ENCODE assay signal across 17 cellular contexts in the genomic region with DNA sequence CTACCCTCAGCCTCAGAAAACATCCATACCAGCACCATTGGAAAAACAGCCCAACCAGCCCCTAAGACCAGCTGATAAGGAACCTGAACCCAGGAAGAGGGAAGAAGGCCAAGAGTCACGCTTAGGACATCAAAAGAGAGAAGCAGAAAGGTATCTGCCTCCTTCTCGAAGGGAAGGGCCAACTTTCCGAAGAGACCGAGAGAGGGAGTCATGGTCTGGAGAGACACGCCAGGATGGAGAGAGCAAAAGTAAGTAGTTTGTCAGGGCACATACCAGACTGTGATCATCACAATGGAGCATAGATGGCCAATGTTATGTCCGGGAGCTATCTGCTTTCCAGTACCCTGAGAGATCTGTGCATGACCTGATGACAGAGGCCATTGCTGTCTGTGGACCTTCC. TPM values are rescaled to one million over a fixed set of nuclear protein-coding genes. Genes with fewer than 3 reads are reported as not detected.
DNase-seq lines count a peak whose midpoint lies in the region; ATAC-seq and TF ChIP-seq lines count a peak whose summit lies in the region.
"Had no signal": no experiment of that assay in that cellular context is flagged by ENCODE, and none has a peak within 500 bp of the region (broad histone marks: within the 10 kb centered on the region; RNA-seq: fewer than 3 reads in every experiment).

No MANE protein-coding gene starts in this region.

- CTCF ChIA-PET in activated CD8-positive, alpha-beta memory T cell treated with anti-CD3 and anti-CD28 coated beads, Interleukin-2, amount 10 ng/mL, durations not matched to agents 7 days and 5 days (lab: Charles Lee) = no interaction called here

- no peak for ATAC-seq in activated CD8-positive, alpha-beta memory T cell treated with anti-CD3 and anti-CD28 coated beads, Interleukin-2, amount 10 ng/mL, durations not matched to agents 7 days and 5 days
- ATAC-seq in stimulated activated naive CD8-positive, alpha-beta T cell treated with anti-CD3 and anti-CD28 coated beads, Interleukin-15, amount 100 ng/mL, for 72 hours = no peak
- ATAC-seq in stimulated activated naive CD8-positive, alpha-beta T cell treated with anti-CD3 and anti-CD28 coated beads, Interleukin-15, Interleukin-2, amounts not matched to agents 100 U/mL and 50 U/mL, for 24 hours = no peak
- ATAC-seq in omental fat pad (ENCODE audit: low FRiP score) = no peak
- ATAC-seq: GM12878, HepG2 had no signal

- DNase-seq in activated CD8-positive, alpha-beta memory T cell treated with anti-CD3 and anti-CD28 coated beads, Interleukin-2, amount 10 ng/mL, durations not matched to agents 7 days and 5 days = no peak
- no peak for DNase-seq in activated CD8-positive, alpha-beta memory T cell treated with anti-CD3 and anti-CD28 coated beads, Interleukin-2, amount 50 U/mL, for 4 hours
- DNase-seq in stimulated activated naive CD8-positive, alpha-beta T cell treated with anti-CD3 and anti-CD28 coated beads, Interleukin-15, amount 100 ng/mL, for 72 hours = no peak
- DNase-seq in stimulated activated naive CD8-positive, alpha-beta T cell treated with anti-CD3 and anti-CD28 coated beads, Interleukin-15, Interleukin-2, amounts not matched to agents 100 U/mL and 50 U/mL, for 24 hours = no peak
- no peak for DNase-seq in chondrocyte (ENCODE audit: low spot score)
- DNase-seq in posterior vena cava (ENCODE audit: low spot score) = no peak
- no peak for DNase-seq in omental fat pad (ENCODE audit: low spot score)
- no peak for DNase-seq in activated T-helper 1 cell treated with anti-CD3 and anti-CD28 coated beads, Interleukin-12 subunit alpha, Interleukin-12 subunit beta, Interleukin-2, Interleukin-4 antibody, amounts not matched to agents 30 ng/mL and 10 ng/mL and 1 ng/mL, durations not matched to agents 14 hours and 24 hours and 36 hours (ENCODE audit: low spot score)
- DNase-seq: 8988T; CD4-positive, alpha-beta memory T cell; DMS 273 treated with DMSO at 0.1 percent for 48 hours; DMS53; DND-41; EL had no signal

- no peak for TF ChIP-seq CTCF in chondrocyte (IDR thresholded peaks at IDR 0.05)
- no peak for TF ChIP-seq CTCF in omental fat pad (IDR thresholded peaks at IDR 0.05)

- peak overlapping the region; percentile 56 for H3K27ac Mint-ChIP-seq in activated CD8-positive, alpha-beta memory T cell treated with anti-CD3 and anti-CD28 coated beads, Interleukin-2, amount 10 ng/mL, durations not matched to agents 7 days and 5 days
- H3K27ac Mint-ChIP-seq in stimulated activated naive CD8-positive, alpha-beta T cell treated with anti-CD3 and anti-CD28 coated beads, Interleukin-15, amount 100 ng/mL, for 72 hours = peak overlapping the region; percentile 13 to 85
- peak overlapping the region; percentile 5 for H3K27ac Mint-ChIP-seq in chondrocyte (ENCODE audit: unreplicated experiment)
- no peak overlapping the region for H3K27ac Mint-ChIP-seq in activated T-helper 1 cell treated with anti-CD3 and anti-CD28 coated beads, Interleukin-12 subunit alpha, Interleukin-12 subunit beta, Interleukin-2, Interleukin-4 antibody, amounts not matched to agents 30 ng/mL and 10 ng/mL and 1 ng/mL, durations not matched to agents 14 hours and 24 hours and 36 hours
- H3K27ac Mint-ChIP-seq: CD14-positive monocyte had no signal

- no peaks in the 10 kb centered on the region for H3K27me3 Mint-ChIP-seq in activated CD8-positive, alpha-beta memory T cell treated with anti-CD3 and anti-CD28 coated beads, Interleukin-2, amount 10 ng/mL, durations not matched to agents 7 days and 5 days
- no peaks in the 10 kb centered on the region for H3K27me3 Mint-ChIP-seq in stimulated activated naive CD8-positive, alpha-beta T cell treated with anti-CD3 and anti-CD28 coated beads, Interleukin-15, amount 100 ng/mL, for 72 hours
- H3K27me3 Mint-ChIP-seq in chondrocyte (ENCODE audit: low read depth) = no peaks in the 10 kb centered on the region
- no peaks in the 10 kb centered on the region for H3K27me3 Mint-ChIP-seq in activated T-helper 1 cell treated with anti-CD3 and anti-CD28 coated beads, Interleukin-12 subunit alpha, Interleukin-12 subunit beta, Interleukin-2, Interleukin-4 antibody, amounts not matched to agents 30 ng/mL and 10 ng/mL and 1 ng/mL, durations not matched to agents 14 hours and 24 hours and 36 hours (ENCODE audit: insufficient read depth)
- H3K27me3 Mint-ChIP-seq: CD4-positive, alpha-beta memory T cell had no signal

- H3K9me3 Mint-ChIP-seq in activated CD8-positive, alpha-beta memory T cell treated with anti-CD3 and anti-CD28 coated beads, Interleukin-2, amount 10 ng/mL, durations not matched to agents 7 days and 5 days (ENCODE audit: low read depth) = no peaks in the 10 kb centered on the region
- H3K9me3 Mint-ChIP-seq in stimulated activated naive CD8-positive, alpha-beta T cell treated with anti-CD3 and anti-CD28 coated beads, Interleukin-15, amount 100 ng/mL, for 72 hours = no peaks in the 10 kb centered on the region
- H3K9me3 Mint-ChIP-seq in chondrocyte (ENCODE audit: low read depth) = no peaks in the 10 kb centered on the region
- no peaks in the 10 kb centered on the region for H3K9me3 Mint-ChIP-seq in activated T-helper 1 cell treated with anti-CD3 and anti-CD28 coated beads, Interleukin-12 subunit alpha, Interleukin-12 subunit beta, Interleukin-2, Interleukin-4 antibody, amounts not matched to agents 30 ng/mL and 10 ng/mL and 1 ng/mL, durations not matched to agents 14 hours and 24 hours and 36 hours
- H3K9me3 Mint-ChIP-seq: CD14-positive monocyte; CD4-positive, alpha-beta memory T cell had no signal

- intact Hi-C loops in posterior vena cava (cut with DNase I) = no loop called here
- intact Hi-C loops in activated T-helper 1 cell treated with anti-CD3 and anti-CD28 coated beads, Interleukin-12 subunit alpha, Interleukin-12 subunit beta, Interleukin-2, Interleukin-4 antibody, amounts not matched to agents 30 ng/mL and 10 ng/mL and 1 ng/mL, durations not matched to agents 14 hours and 24 hours and 36 hours (cut with micrococcal nuclease) = no loop called here

- H3K4me3 Mint-ChIP-seq in activated CD8-positive, alpha-beta memory T cell treated with anti-CD3 and anti-CD28 coated beads, Interleukin-2, amount 10 ng/mL, durations not matched to agents 7 days and 5 days = no peak overlapping the region
- H3K4me3 Mint-ChIP-seq in stimulated activated naive CD8-positive, alpha-beta T cell treated with anti-CD3 and anti-CD28 coated beads, Interleukin-15, amount 100 ng/mL, for 72 hours = no peak overlapping the region
- no peak overlapping the region for H3K4me3 Mint-ChIP-seq in chondrocyte (ENCODE audit: unreplicated experiment)
- no peak overlapping the region for H3K4me3 Mint-ChIP-seq in activated T-helper 1 cell treated with anti-CD3 and anti-CD28 coated beads, Interleukin-12 subunit alpha, Interleukin-12 subunit beta, Interleukin-2, Interleukin-4 antibody, amounts not matched to agents 30 ng/mL and 10 ng/mL and 1 ng/mL, durations not matched to agents 14 hours and 24 hours and 36 hours
- H3K4me3 Mint-ChIP-seq: CD14-positive monocyte; CD4-positive, alpha-beta memory T cell had no signal

- no peaks in the 10 kb centered on the region for H3K4me1 Mint-ChIP-seq in activated CD8-positive, alpha-beta memory T cell treated with anti-CD3 and anti-CD28 coated beads, Interleukin-2, amount 10 ng/mL, durations not matched to agents 7 days and 5 days
- no peaks in the 10 kb centered on the region for H3K4me1 Mint-ChIP-seq in stimulated activated naive CD8-positive, alpha-beta T cell treated with anti-CD3 and anti-CD28 coated beads, Interleukin-15, amount 100 ng/mL, for 72 hours
- peaks cover 4% of the 10 kb centered on the region for H3K4me1 Mint-ChIP-seq in chondrocyte (ENCODE audit: low read depth)
- H3K4me1 Mint-ChIP-seq in activated T-helper 1 cell treated with anti-CD3 and anti-CD28 coated beads, Interleukin-12 subunit alpha, Interleukin-12 subunit beta, Interleukin-2, Interleukin-4 antibody, amounts not matched to agents 30 ng/mL and 10 ng/mL and 1 ng/mL, durations not matched to agents 14 hours and 24 hours and 36 hours (ENCODE audit: low read depth) = no peaks in the 10 kb centered on the region
- H3K4me1 Mint-ChIP-seq: CD14-positive monocyte had no signal

- H3K36me3 Mint-ChIP-seq in activated CD8-positive, alpha-beta memory T cell treated with anti-CD3 and anti-CD28 coated beads, Interleukin-2, amount 10 ng/mL, durations not matched to agents 7 days and 5 days = peaks cover 58% of the 10 kb centered on the region
- H3K36me3 Mint-ChIP-seq in chondrocyte (ENCODE audit: low read depth) = peaks cover 41% of the 10 kb centered on the region
- peaks cover 51% of the 10 kb centered on the region for H3K36me3 Mint-ChIP-seq in activated T-helper 1 cell treated with anti-CD3 and anti-CD28 coated beads, Interleukin-12 subunit alpha, Interleukin-12 subunit beta, Interleukin-2, Interleukin-4 antibody, amounts not matched to agents 30 ng/mL and 10 ng/mL and 1 ng/mL, durations not matched to agents 14 hours and 24 hours and 36 hours (ENCODE audit: low read depth)

RNA-seq across cellular contexts. Expression of a gene that starts 31.0 kb away (rescaled TPM):
- total RNA-seq in activated CD8-positive, alpha-beta memory T cell treated with anti-CD3 and anti-CD28 coated beads, Interleukin-2, amount 10 ng/mL, durations not matched to agents 7 days and 5 days = 100 to 1,000 TPM; 176 to 202 TPM
- total RNA-seq in chondrocyte (119 to 147 TPM (median 127 TPM) in 3 replicates), posterior vena cava (100 to 1,000 TPM in 1 of 2 donors, 10 to 100 TPM in 1; 83.5 to 108 TPM), omental fat pad (100 to 1,000 TPM; 143 to 308 (median 190) TPM)
- 157 and 162 TPM in 2 replicates for total RNA-seq in activated T-helper 1 cell treated with anti-CD3 and anti-CD28 coated beads, Interleukin-12 subunit alpha, Interleukin-12 subunit beta, Interleukin-2, Interleukin-4 antibody, amounts not matched to agents 30 ng/mL and 10 ng/mL and 1 ng/mL, durations not matched to agents 14 hours and 24 hours and 36 hours
